1 cellular context compared by ENCODE assay signal in genomic region chr21:38945536-38946245, GRCh38.
TF ChIP-seq lines count a peak whose summit lies in the region.

No MANE protein-coding gene starts in this region.

TF ChIP-seq in GM23338, 12 proteins besides CTCF, POLR2A, EP300 and RAD21 (continued from another document):
- TF ChIP-seq NANOG (IDR thresholded peaks at IDR 0.05; ENCODE audit: borderline replicate concordance): no peak
- no peak for TF ChIP-seq ZNF331 (CRISPR knock-in tag; IDR thresholded peaks at IDR 0.05; ENCODE audit: low read depth)
- TF ChIP-seq REST (IDR thresholded peaks at IDR 0.05; ENCODE audit: unreplicated experiment): no peak
